In genomic region chr5:178241259-178241658, GRCh38 we compare ENCODE assay signal across 11 cellular contexts. TPM values are rescaled to one million over a fixed set of nuclear protein-coding genes. Genes with fewer than 3 reads are reported as not detected.
A peak's percentile ranks its signal among the peaks of the same experiment; 100 is the strongest.
DNase-seq lines count a peak whose midpoint lies in the region; ATAC-seq, FAIRE-seq and TF ChIP-seq lines count a peak whose summit lies in the region.
"Had no signal": no experiment of that assay in that cellular context is flagged by ENCODE, and none has a peak within 500 bp of the region (broad histone marks: within the 10 kb centered on the region; RNA-seq: fewer than 3 reads in every experiment).

No MANE protein-coding gene starts in this region.

- H3K27me3 Mint-ChIP-seq in T-helper 17 cell = no peaks in the 10 kb centered on the region

- intact Hi-C loops in cardiac septum (cut with DNase I) = no loop called here

- no peak for TF ChIP-seq POLR2A in GM12891 (IDR thresholded peaks at IDR 0.05; ENCODE audit: low read depth, low read length)

- no peaks in the 10 kb centered on the region for H3K27me3 ChIP-seq in HAP-1 (ENCODE audit: low read depth)
- H3K27me3 ChIP-seq: ovary had no signal

- in situ Hi-C loops in HAP-1 (cut with MboI; ENCODE audit: low sequenced_read_pairs) = no loop called here

- H3K4me1 Mint-ChIP-seq in T-helper 17 cell = peaks cover 23% of the 10 kb centered on the region
- peaks cover 59% of the 10 kb centered on the region for H3K4me1 Mint-ChIP-seq in stimulated activated effector memory CD8-positive, alpha-beta T cell treated with anti-CD3 and anti-CD28 coated beads, Interleukin-12 subunit alpha, Interleukin-12 subunit beta, amount 100 ng/mL, for 72 hours

- DNase-seq in T-helper 17 cell (no peak), cardiac septum (ENCODE audit: low spot score) (peak; percentile 82), HAP-1 (ENCODE audit: low spot score in 2 of 2) (no peak), GM12891 (ENCODE audit: insufficient read length, low spot score) (no peak), HuH-7.5 (ENCODE audit: low spot score) (no peak)
- DNase-seq in stimulated activated effector memory CD8-positive, alpha-beta T cell treated with anti-CD3 and anti-CD28 coated beads, Interleukin-12 subunit alpha, Interleukin-12 subunit beta, amount 100 ng/mL, for 72 hours (ENCODE audit: low spot score in 2 of 2) = peak in 1 of 2 donors; percentile 67
- DNase-seq: NCI-H1436 treated with DMSO at 0.1 percent for 48 hours, ovary, SHP77 had no signal

- no peaks in the 10 kb centered on the region for H3K9me3 Mint-ChIP-seq in stimulated activated effector memory CD8-positive, alpha-beta T cell treated with anti-CD3 and anti-CD28 coated beads, Interleukin-12 subunit alpha, Interleukin-12 subunit beta, amount 100 ng/mL, for 72 hours

- H3K9me3 ChIP-seq in T-helper 17 cell (ENCODE audit: control insufficient read depth, low read length, poor library complexity, severe bottlenecking) = no peaks in the 10 kb centered on the region
- no peaks in the 10 kb centered on the region for H3K9me3 ChIP-seq in HAP-1
- H3K9me3 ChIP-seq: ovary had no signal

- H3K4me3 ChIP-seq in HAP-1 = no peak overlapping the region
- H3K4me3 ChIP-seq: ovary had no signal

- H3K36me3 Mint-ChIP-seq in T-helper 17 cell (ENCODE audit: low read depth) = no peaks in the 10 kb centered on the region
- H3K36me3 Mint-ChIP-seq in stimulated activated effector memory CD8-positive, alpha-beta T cell treated with anti-CD3 and anti-CD28 coated beads, Interleukin-12 subunit alpha, Interleukin-12 subunit beta, amount 100 ng/mL, for 72 hours = peaks cover 9% of the 10 kb centered on the region

- no peak for FAIRE-seq in GM12891 (lab: Jason Lieb, UNC)

- no peaks in the 10 kb centered on the region for H3K4me1 ChIP-seq in HAP-1

- peak overlapping the region; percentile 52 for H3K4me3 Mint-ChIP-seq in T-helper 17 cell
- H3K4me3 Mint-ChIP-seq in stimulated activated effector memory CD8-positive, alpha-beta T cell treated with anti-CD3 and anti-CD28 coated beads, Interleukin-12 subunit alpha, Interleukin-12 subunit beta, amount 100 ng/mL, for 72 hours = peak overlapping the region; percentile 74

- H3K36me3 ChIP-seq in HAP-1 (replicated peaks) = no peaks in the 10 kb centered on the region
- H3K36me3 ChIP-seq: ovary had no signal

- peak; percentile 23 for ATAC-seq in GM21423 (IDR thresholded peaks at IDR 0.05; ENCODE audit: unreplicated experiment)
- peak; percentile 24 for ATAC-seq in T-helper 17 cell
- ATAC-seq in stimulated activated effector memory CD8-positive, alpha-beta T cell treated with anti-CD3 and anti-CD28 coated beads, Interleukin-12 subunit alpha, Interleukin-12 subunit beta, amount 100 ng/mL, for 72 hours = peak; percentile 31
- ATAC-seq in HG02973 (IDR thresholded peaks at IDR 0.05; ENCODE audit: unreplicated experiment) = no peak

- H3K27ac Mint-ChIP-seq in T-helper 17 cell = no peak overlapping the region
- peak overlapping the region; percentile 97 for H3K27ac Mint-ChIP-seq in stimulated activated effector memory CD8-positive, alpha-beta T cell treated with anti-CD3 and anti-CD28 coated beads, Interleukin-12 subunit alpha, Interleukin-12 subunit beta, amount 100 ng/mL, for 72 hours

TF ChIP-seq in GM12891, 5 proteins besides CTCF, POLR2A, EP300 and RAD21:
- no peak for TF ChIP-seq TAF1 (IDR thresholded peaks at IDR 0.05; ENCODE audit: low read depth, low read length)
- TF ChIP-seq SPI1 (IDR thresholded peaks at IDR 0.05; ENCODE audit: low read depth, low read length) = no peak
- TF ChIP-seq POLR2AphosphoS5 (IDR thresholded peaks at IDR 0.05; ENCODE audit: low read depth, low read length) = no peak
- TF ChIP-seq PAX5 (IDR thresholded peaks at IDR 0.05; ENCODE audit: insufficient read depth, low read length, severe bottlenecking) = no peak
- TF ChIP-seq POU2F2 (IDR thresholded peaks at IDR 0.05; ENCODE audit: low read depth, low read length) = no peak

RNA-seq across cellular contexts. Expression of gene PHYKPL, which starts 8.7 kb away (rescaled TPM):
- total RNA-seq in T-helper 17 cell = 100 to 1,000 TPM in 1 of 2 donors, 10 to 100 TPM in 1; 86.9 to 107 TPM
- 55.3 TPM for total RNA-seq in cardiac septum
- polyA plus RNA-seq in GM12891 (2012; ENCODE audit: low read depth, missing spikeins) = 24.9 TPM

RNA-seq across cellular contexts. Expression of gene HNRNPAB, which starts 36.9 kb away (rescaled TPM):
- total RNA-seq in T-helper 17 cell = 10 to 100 TPM; 89.5 to 90.5 TPM
- total RNA-seq in cardiac septum = 105 TPM
- polyA plus RNA-seq in GM12891 (2012; ENCODE audit: low read depth, missing spikeins) = 163 TPM

RNA-seq across cellular contexts. Expression of gene GMCL2, which starts 54.1 kb away (rescaled TPM):
- total RNA-seq in T-helper 17 cell = not detected
- not detected for total RNA-seq in cardiac septum
- 0.03 TPM for polyA plus RNA-seq in GM12891 (2012; ENCODE audit: low read depth, missing spikeins)
- total RNA-seq: ovary had no signal
- polyA plus RNA-seq: ovary had no signal
